Comparison of ENCODE assay signal across 20 cellular contexts in the genomic region with DNA sequence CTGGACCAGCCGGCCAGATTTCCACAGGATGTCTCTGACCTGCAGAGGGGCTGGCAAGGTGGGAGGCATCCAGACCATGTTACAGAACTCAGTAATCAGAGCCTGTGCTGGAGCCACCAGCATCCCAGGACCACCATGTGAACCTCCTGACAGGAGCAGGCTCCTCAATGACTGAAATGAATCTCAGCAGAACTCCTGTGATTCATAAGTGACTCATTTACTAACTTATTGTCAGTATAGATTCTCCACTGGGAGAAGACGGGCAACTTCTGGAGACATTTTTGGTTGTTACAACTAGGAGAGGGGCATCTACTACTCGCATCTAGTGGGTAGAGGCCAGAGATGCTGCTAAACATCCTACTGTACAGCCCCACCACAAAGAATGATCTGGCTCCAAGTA.
"Had no signal": no experiment of that assay in that cellular context is flagged by ENCODE, and none has a peak within 500 bp of the region (broad histone marks: within the 10 kb centered on the region; RNA-seq: fewer than 3 reads in every experiment).

No MANE protein-coding gene starts in this region.

- ATAC-seq: activated CD8-positive, alpha-beta T cell treated with anti-CD3 and anti-CD28 coated beads, Interleukin-2, amount 10 ng/mL, durations not matched to agents 7 days and 5 days; body of pancreas; gastrocnemius medialis; naive thymus-derived CD4-positive, alpha-beta T cell; psoas muscle; right lobe of liver; WTC11 had no signal

- H3K9me3 ChIP-seq: body of pancreas, gastrocnemius medialis, psoas muscle, tibial nerve, vagina had no signal

- DNase-seq: activated CD4-positive, alpha-beta T cell treated with anti-CD3 and anti-CD28 coated beads for 48 hours; activated CD8-positive, alpha-beta T cell treated with anti-CD3 and anti-CD28 coated beads, Interleukin-2, amount 10 ng/mL, durations not matched to agents 7 days and 5 days; activated naive CD4-positive, alpha-beta T cell treated with anti-CD3 and anti-CD28 coated beads for 36 hours; activated T-cell treated with anti-CD3 and anti-CD28 coated beads, Interleukin-2, amount 50 U/mL, for 24 hours; body of pancreas; central memory CD4-positive, alpha-beta T cell; dorsolateral prefrontal cortex; endodermal cell; gastrocnemius medialis; head of caudate nucleus; mesenchymal stem cell; naive thymus-derived CD4-positive, alpha-beta T cell; psoas muscle; right lobe of liver; small intestine; stimulated activated CD4-positive, alpha-beta T cell treated with anti-CD3 and anti-CD28 coated beads, Interleukin-15, amount 100 ng/mL, for 24 hours; stimulated activated CD4-positive, alpha-beta T cell treated with anti-CD3 and anti-CD28 coated beads, Interleukin-2, amount 100 ng/mL, for 48 hours had no signal

- H3K36me3 ChIP-seq: gastrocnemius medialis, right lobe of liver, tibial nerve, vagina had no signal

- H3K4me3 ChIP-seq: body of pancreas, dorsolateral prefrontal cortex, gastrocnemius medialis, psoas muscle, right lobe of liver, tibial nerve, vagina had no signal

- H3K27me3 ChIP-seq: body of pancreas, dorsolateral prefrontal cortex, gastrocnemius medialis, right lobe of liver, vagina had no signal

- H3K27ac ChIP-seq: body of pancreas, dorsolateral prefrontal cortex, gastrocnemius medialis, psoas muscle, right lobe of liver, tibial nerve, vagina had no signal
